ENCODE assay signal across 8 cellular contexts in the genomic region with DNA sequence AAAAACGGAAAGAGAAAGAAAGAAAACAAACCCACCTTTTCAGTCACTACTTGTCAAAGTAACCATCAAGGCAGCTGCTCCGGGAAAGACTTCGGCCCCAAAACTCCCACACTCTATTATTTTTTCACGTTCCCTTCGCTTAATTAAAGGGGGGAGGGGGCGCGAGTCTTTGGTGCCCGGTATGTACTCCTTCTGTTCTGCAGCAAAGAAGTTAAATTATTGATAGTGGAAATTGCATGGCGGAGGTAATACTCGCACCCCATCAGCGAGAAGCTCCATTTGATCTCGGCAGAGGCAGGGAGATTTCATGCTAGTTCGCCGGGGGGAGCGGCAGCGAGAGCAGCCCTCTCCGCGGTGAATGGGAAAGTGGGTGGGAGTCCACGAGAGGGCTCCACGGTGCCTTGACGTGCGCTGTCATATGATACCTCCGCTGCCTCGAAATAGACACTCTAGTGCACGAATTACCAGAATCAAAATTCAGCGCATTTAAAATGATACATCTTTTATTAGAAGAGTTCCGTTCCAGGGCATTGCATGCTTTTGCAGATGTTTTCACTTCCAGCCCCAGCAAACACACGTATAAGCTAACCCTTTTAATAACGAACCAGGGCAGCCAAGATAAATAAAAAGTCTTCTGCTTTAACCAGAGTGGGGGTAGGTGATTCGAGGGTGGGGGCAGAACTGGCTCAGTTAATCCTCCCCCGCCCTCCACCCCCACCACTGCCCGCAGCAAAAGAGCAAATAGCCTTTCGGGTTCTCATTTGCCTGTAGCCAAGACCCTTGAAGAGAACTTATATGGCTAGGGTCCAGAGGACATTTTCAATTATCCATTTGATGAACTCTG. TPM values are rescaled to one million over a fixed set of nuclear protein-coding genes. Genes with fewer than 3 reads are reported as not detected.
DNase-seq lines count a peak whose midpoint lies in the region; ATAC-seq and TF ChIP-seq lines count a peak whose summit lies in the region.

No MANE protein-coding gene starts in this region.

- H3K27ac Mint-ChIP-seq in nephron progenitor cell = peak overlapping the region; percentile 8

- peaks cover 7% of the 10 kb centered on the region for H3K27me3 Mint-ChIP-seq in nephron progenitor cell (ENCODE audit: low read depth, poor library complexity)

- H3K4me3 Mint-ChIP-seq in nephron progenitor cell = peak overlapping the region; percentile 95

- TF ChIP-seq EP300 in esophagus muscularis mucosa (IDR thresholded peaks at IDR 0.05) = no peak

- no peaks in the 10 kb centered on the region for H3K9me3 Mint-ChIP-seq in nephron progenitor cell

- ATAC-seq in HG02798 (IDR thresholded peaks at IDR 0.05; ENCODE audit: poor library complexity, unreplicated experiment) (peak; percentile 38), SK-N-SH treated with all-trans-retinoic acid at 6 μM for 48 hours (peak; percentile 38)

- H3K36me3 Mint-ChIP-seq in nephron progenitor cell (ENCODE audit: low read depth) = no peaks in the 10 kb centered on the region

- peaks cover 19 to 37% (median 34%) of the 10 kb centered on the region in 4 donors for H3K4me1 ChIP-seq in esophagus muscularis mucosa

- TF ChIP-seq POLR2A in esophagus muscularis mucosa (IDR thresholded peaks at IDR 0.05; ENCODE audit: low read depth) = no peak

- no peaks in the 10 kb centered on the region for H3K9me3 ChIP-seq in esophagus muscularis mucosa

- peak; percentile 63 for DNase-seq in NCI-H748 (lab: John Stamatoyannopoulos, UW; ENCODE audit: unreplicated experiment)
- DNase-seq in NCI-H748 treated with DMSO at 0.1 percent for 48 hours (lab: John Stamatoyannopoulos, UW) = no peak
- no peak for DNase-seq in esophagus muscularis mucosa (ENCODE audit: extremely low spot score)
- peak; percentile 65 for DNase-seq in nephron progenitor cell
- DNase-seq in COLO829 (ENCODE audit: low spot score) = no peak
- no peak for DNase-seq in GM19238 (ENCODE audit: insufficient read length, low spot score)

- TF ChIP-seq CTCF in esophagus muscularis mucosa (IDR thresholded peaks at IDR 0.05) (no peak), nephron progenitor cell (IDR thresholded peaks at IDR 0.05) (no peak)

- peaks cover 56% of the 10 kb centered on the region for H3K4me1 Mint-ChIP-seq in nephron progenitor cell

- 4% methylated on average over 29 of the region's 33 CpGs for WGBS in esophagus muscularis mucosa

- H3K36me3 ChIP-seq in esophagus muscularis mucosa = no peaks in the 10 kb centered on the region

- H3K27ac ChIP-seq in esophagus muscularis mucosa (replicated peaks in 1 of 4) = no peak overlapping the region

- peak overlapping the region; percentile 52 to 64 (median 54) for H3K4me3 ChIP-seq in esophagus muscularis mucosa

- intact Hi-C loops in esophagus muscularis mucosa (cut with DNase I) = no loop called here

- H3K27me3 ChIP-seq in esophagus muscularis mucosa = peaks cover 0 to 69% (median 21%) of the 10 kb centered on the region in 4 donors

TF ChIP-seq in SK-N-SH treated with all-trans-retinoic acid at 6 μM for 48 hours, 23 proteins besides CTCF, POLR2A, EP300 and RAD21:
- TF ChIP-seq ESRRG (CRISPR knock-in tag; IDR thresholded peaks at IDR 0.05) = no peak
- no peak for TF ChIP-seq RARB (CRISPR knock-in tag; IDR thresholded peaks at IDR 0.05)
- TF ChIP-seq, protein P1, sequence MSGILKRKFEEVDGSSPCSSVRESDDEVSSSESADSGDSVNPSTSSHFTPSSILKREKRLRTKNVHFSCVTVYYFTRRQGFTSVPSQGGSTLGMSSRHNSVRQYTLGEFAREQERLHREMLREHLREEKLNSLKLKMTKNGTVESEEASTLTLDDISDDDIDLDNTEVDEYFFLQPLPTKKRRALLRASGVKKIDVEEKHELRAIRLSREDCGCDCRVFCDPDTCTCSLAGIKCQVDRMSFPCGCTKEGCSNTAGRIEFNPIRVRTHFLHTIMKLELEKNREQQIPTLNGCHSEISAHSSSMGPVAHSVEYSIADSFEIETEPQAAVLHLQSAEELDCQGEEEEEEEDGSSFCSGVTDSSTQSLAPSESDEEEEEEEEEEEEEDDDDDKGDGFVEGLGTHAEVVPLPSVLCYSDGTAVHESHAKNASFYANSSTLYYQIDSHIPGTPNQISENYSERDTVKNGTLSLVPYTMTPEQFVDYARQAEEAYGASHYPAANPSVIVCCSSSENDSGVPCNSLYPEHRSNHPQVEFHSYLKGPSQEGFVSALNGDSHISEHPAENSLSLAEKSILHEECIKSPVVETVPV (CRISPR knock-in tag; IDR thresholded peaks at IDR 0.05) = no peak
- no peak for TF ChIP-seq ARNTL (CRISPR knock-in tag; IDR thresholded peaks at IDR 0.05; ENCODE audit: borderline replicate concordance, low read depth)
- TF ChIP-seq GLIS3 (CRISPR knock-in tag; IDR thresholded peaks at IDR 0.05) = no peak
- no peak for TF ChIP-seq ZFP3 (CRISPR knock-in tag; IDR thresholded peaks at IDR 0.05)
- no peak for TF ChIP-seq PPARA (CRISPR knock-in tag; IDR thresholded peaks at IDR 0.05; ENCODE audit: borderline replicate concordance)
- TF ChIP-seq ZC3H10 (CRISPR knock-in tag; IDR thresholded peaks at IDR 0.05) = no peak
- TF ChIP-seq ZNF70 (CRISPR knock-in tag; IDR thresholded peaks at IDR 0.05) = no peak
- TF ChIP-seq, protein P2, sequence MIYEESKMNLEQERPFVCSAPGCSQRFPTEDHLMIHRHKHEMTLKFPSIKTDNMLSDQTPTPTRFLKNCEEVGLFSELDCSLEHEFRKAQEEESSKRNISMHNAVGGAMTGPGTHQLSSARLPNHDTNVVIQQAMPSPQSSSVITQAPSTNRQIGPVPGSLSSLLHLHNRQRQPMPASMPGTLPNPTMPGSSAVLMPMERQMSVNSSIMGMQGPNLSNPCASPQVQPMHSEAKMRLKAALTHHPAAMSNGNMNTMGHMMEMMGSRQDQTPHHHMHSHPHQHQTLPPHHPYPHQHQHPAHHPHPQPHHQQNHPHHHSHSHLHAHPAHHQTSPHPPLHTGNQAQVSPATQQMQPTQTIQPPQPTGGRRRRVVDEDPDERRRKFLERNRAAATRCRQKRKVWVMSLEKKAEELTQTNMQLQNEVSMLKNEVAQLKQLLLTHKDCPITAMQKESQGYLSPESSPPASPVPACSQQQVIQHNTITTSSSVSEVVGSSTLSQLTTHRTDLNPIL (CRISPR knock-in tag; IDR thresholded peaks at IDR 0.05; ENCODE audit: low read depth) = no peak
- no peak for TF ChIP-seq ZNF8 (CRISPR knock-in tag; IDR thresholded peaks at IDR 0.05)
- TF ChIP-seq, protein P3, sequence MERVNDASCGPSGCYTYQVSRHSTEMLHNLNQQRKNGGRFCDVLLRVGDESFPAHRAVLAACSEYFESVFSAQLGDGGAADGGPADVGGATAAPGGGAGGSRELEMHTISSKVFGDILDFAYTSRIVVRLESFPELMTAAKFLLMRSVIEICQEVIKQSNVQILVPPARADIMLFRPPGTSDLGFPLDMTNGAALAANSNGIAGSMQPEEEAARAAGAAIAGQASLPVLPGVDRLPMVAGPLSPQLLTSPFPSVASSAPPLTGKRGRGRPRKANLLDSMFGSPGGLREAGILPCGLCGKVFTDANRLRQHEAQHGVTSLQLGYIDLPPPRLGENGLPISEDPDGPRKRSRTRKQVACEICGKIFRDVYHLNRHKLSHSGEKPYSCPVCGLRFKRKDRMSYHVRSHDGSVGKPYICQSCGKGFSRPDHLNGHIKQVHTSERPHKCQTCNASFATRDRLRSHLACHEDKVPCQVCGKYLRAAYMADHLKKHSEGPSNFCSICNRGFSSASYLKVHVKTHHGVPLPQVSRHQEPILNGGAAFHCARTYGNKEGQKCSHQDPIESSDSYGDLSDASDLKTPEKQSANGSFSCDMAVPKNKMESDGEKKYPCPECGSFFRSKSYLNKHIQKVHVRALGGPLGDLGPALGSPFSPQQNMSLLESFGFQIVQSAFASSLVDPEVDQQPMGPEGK (CRISPR knock-in tag; IDR thresholded peaks at IDR 0.05; ENCODE audit: borderline replicate concordance) = no peak; the same call in 1 of the 2 replicates
- TF ChIP-seq BACH2 (CRISPR knock-in tag; IDR thresholded peaks at IDR 0.05; ENCODE audit: borderline replicate concordance) = no peak
- TF ChIP-seq TCF4 (CRISPR knock-in tag; IDR thresholded peaks at IDR 0.05; ENCODE audit: borderline replicate concordance) = no peak
TF ChIP-seq in SK-N-SH treated with all-trans-retinoic acid at 6 μM for 48 hours: peak in this region for 0.

RNA-seq across cellular contexts. Expression of a gene that starts 1.2 kb away (rescaled TPM):
- total RNA-seq in esophagus muscularis mucosa = under 1 TPM in 3 of 4 donors, not detected in 1; 0.17 to 0.23 (median 0.19) TPM

Comparison
In these comparisons a context has a peak if more than half of its experiments do, and no peak if none do; other contexts are left out.
1. DNase-seq: peak in NCI-H748 (single experiment) and nephron progenitor cell (single experiment); none in NCI-H748 treated with DMSO at 0.1 percent for 48 hours (single experiment), esophagus muscularis mucosa (single experiment), COLO829 (single experiment) and GM19238 (single experiment).